In the genomic region with DNA sequence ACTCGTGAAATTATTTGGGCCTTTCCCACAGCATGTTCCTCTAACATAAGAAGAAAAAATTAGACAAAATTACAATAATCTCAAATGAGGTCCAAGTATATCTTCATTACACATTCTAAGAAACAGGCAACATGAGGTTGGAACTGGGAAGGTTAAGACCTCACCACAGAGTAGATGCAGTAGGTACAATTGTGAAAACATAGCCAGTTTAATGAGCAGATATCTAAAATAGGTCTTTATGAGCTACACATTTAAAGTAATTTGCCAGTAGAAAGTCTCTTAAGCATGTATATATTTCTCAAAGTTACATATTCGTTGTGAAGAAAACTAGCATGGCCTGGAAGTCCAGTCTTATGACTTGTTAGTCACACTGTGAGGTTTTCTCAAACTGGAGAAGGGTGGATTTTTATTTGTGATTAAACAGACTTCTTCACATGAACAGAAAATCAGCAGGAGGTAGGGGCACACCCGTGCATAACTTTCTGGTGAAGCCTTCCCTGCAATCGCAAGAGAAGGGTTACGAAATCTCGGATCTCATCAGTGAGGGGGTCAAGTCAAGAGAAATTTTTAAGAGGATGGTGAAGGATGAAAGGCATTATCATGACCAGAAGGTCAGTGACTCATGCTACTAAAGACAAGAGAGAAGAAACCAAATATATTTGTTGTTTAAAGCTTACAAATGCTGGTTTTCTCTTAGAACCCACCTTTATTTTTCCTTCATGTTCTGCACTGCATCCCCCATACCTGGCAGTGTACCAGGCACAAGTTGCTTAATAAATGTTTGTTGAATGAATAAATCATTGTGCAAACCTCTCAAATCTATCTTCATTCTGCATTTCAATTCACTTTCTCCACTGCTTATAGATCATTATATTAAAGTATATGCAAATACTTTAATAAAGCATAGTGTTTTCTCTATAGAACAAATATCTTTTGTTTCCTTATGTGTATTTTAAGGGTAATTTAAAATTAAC, we compare ENCODE assay signal across 13 cellular contexts. TPM values are rescaled to one million over a fixed set of nuclear protein-coding genes. Genes with fewer than 3 reads are reported as not detected.
A peak's percentile ranks its signal among the peaks of the same experiment; 100 is the strongest.
DNase-seq lines count a peak whose midpoint lies in the region; ATAC-seq and TF ChIP-seq lines count a peak whose summit lies in the region.
"Had no signal": no experiment of that assay in that cellular context is flagged by ENCODE, and none has a peak within 500 bp of the region (broad histone marks: within the 10 kb centered on the region; RNA-seq: fewer than 3 reads in every experiment).

No MANE protein-coding gene starts in this region.

- no peaks in the 10 kb centered on the region for H3K9me3 Mint-ChIP-seq in activated CD8-positive, alpha-beta T cell treated with anti-CD3 and anti-CD28 coated beads, Interleukin-2, amount 10 ng/mL, durations not matched to agents 7 days and 5 days (ENCODE audit: insufficient read depth)

- H3K4me1 ChIP-seq in osteoblast (ENCODE audit: insufficient read depth, low read length): peaks cover 24% of the 10 kb centered on the region

- no peak overlapping the region for H3K27ac Mint-ChIP-seq in activated CD8-positive, alpha-beta T cell treated with anti-CD3 and anti-CD28 coated beads, Interleukin-2, amount 10 ng/mL, durations not matched to agents 7 days and 5 days
- H3K27ac Mint-ChIP-seq: immature natural killer cell had no signal

- H3K36me3 Mint-ChIP-seq in activated CD8-positive, alpha-beta T cell treated with anti-CD3 and anti-CD28 coated beads, Interleukin-2, amount 10 ng/mL, durations not matched to agents 7 days and 5 days (ENCODE audit: low read depth): no peaks in the 10 kb centered on the region
- H3K36me3 Mint-ChIP-seq: immature natural killer cell had no signal

- H3K4me1 Mint-ChIP-seq in activated CD8-positive, alpha-beta T cell treated with anti-CD3 and anti-CD28 coated beads, Interleukin-2, amount 10 ng/mL, durations not matched to agents 7 days and 5 days (ENCODE audit: low read depth): peaks cover 7% of the 10 kb centered on the region

- no peak for TF ChIP-seq CTCF in osteoblast (IDR thresholded peaks at IDR 0.05; ENCODE audit: extremely low read depth, low read depth, low read length)

- H3K27me3 Mint-ChIP-seq in activated CD8-positive, alpha-beta T cell treated with anti-CD3 and anti-CD28 coated beads, Interleukin-2, amount 10 ng/mL, durations not matched to agents 7 days and 5 days (ENCODE audit: low read depth): peaks cover 34% of the 10 kb centered on the region

- H4K20me1 ChIP-seq in osteoblast (ENCODE audit: insufficient read depth, low read length): no peaks in the 10 kb centered on the region

- peak overlapping the region; percentile 23 for H2AFZ ChIP-seq in osteoblast (ENCODE audit: low read length)

- no peaks in the 10 kb centered on the region for H3K79me2 ChIP-seq in osteoblast (ENCODE audit: insufficient read depth, low read length)

- H3K4me3 ChIP-seq in osteoblast (ENCODE audit: insufficient read depth, low read length): no peak overlapping the region
- H3K4me3 ChIP-seq: thoracic aorta had no signal

- POLR2A ChIA-PET in activated CD8-positive, alpha-beta T cell treated with anti-CD3 and anti-CD28 coated beads, Interleukin-2, amount 10 ng/mL, durations not matched to agents 7 days and 5 days (lab: Charles Lee): interaction anchor here (0.6 kb wide), 1 partner anchor 108 kb away, joined by 4 read pairs; no protein-coding TSS in a partner anchor

- ATAC-seq in GM21528 (IDR thresholded peaks at IDR 0.05; ENCODE audit: low FRiP score, unreplicated experiment) (no peak), HG03095 (IDR thresholded peaks at IDR 0.05; ENCODE audit: unreplicated experiment) (no peak)
- no peak for ATAC-seq in activated CD8-positive, alpha-beta T cell treated with anti-CD3 and anti-CD28 coated beads, Interleukin-2, amount 10 ng/mL, durations not matched to agents 7 days and 5 days

- no peaks in the 10 kb centered on the region for H3K27me3 ChIP-seq in osteoblast (ENCODE audit: insufficient read depth, low read length)

- H3K4me3 Mint-ChIP-seq in activated CD8-positive, alpha-beta T cell treated with anti-CD3 and anti-CD28 coated beads, Interleukin-2, amount 10 ng/mL, durations not matched to agents 7 days and 5 days: no peak overlapping the region
- H3K4me3 Mint-ChIP-seq: immature natural killer cell had no signal

- CTCF ChIA-PET in activated CD8-positive, alpha-beta T cell treated with anti-CD3 and anti-CD28 coated beads, Interleukin-2, amount 10 ng/mL, durations not matched to agents 7 days and 5 days (lab: Charles Lee): interaction anchor here (2.0 kb wide), 1 partner anchor 10 kb away, joined by 4 read pairs; no protein-coding TSS in a partner anchor

- H3K36me3 ChIP-seq in osteoblast (ENCODE audit: insufficient read depth, low read length): no peaks in the 10 kb centered on the region
- H3K36me3 ChIP-seq: thoracic aorta had no signal

- peak overlapping the region; percentile 91 for H3K27ac ChIP-seq in osteoblast (ENCODE audit: low read depth, low read length)
- H3K27ac ChIP-seq: thoracic aorta had no signal

- H3K4me2 ChIP-seq in osteoblast (ENCODE audit: insufficient read depth, low read length): peak overlapping the region; percentile 7

- H3K9me3 ChIP-seq in osteoblast (ENCODE audit: low read depth, low read length): no peaks in the 10 kb centered on the region
- H3K9me3 ChIP-seq: thoracic aorta had no signal

- peak; percentile 95 for DNase-seq in EL
- peak; percentile 33 for DNase-seq in NOMO-1 treated with dmso at 0.1 percent for 144 hours (lab: John Stamatoyannopoulos, UW; ENCODE audit: unreplicated experiment)
- DNase-seq in dedifferentiated amniotic fluid mesenchymal stem cell (ENCODE audit: extremely low spot score): peak; percentile 28
- peak; percentile 87 for DNase-seq in osteoblast (ENCODE audit: insufficient read length, low spot score, missing footprints)
- DNase-seq in activated CD8-positive, alpha-beta T cell treated with anti-CD3 and anti-CD28 coated beads, Interleukin-2, amount 10 ng/mL, durations not matched to agents 7 days and 5 days: no peak
- no peak for DNase-seq in NCI-H1105 (lab: John Stamatoyannopoulos, UW)
- DNase-seq: effector CD8-positive, alpha-beta T cell; immature natural killer cell; NCI-H1694; stimulated activated CD4-positive, alpha-beta T cell treated with anti-CD3 and anti-CD28 coated beads, Interleukin-4, amount 100 ng/mL, for 24 hours had no signal

RNA-seq across cellular contexts. Expression of a gene that starts 5.1 kb away (rescaled TPM):
- total RNA-seq in osteoblast: 55.7 and 99.0 TPM in 2 replicates
- 1 to 10 TPM; 1.7 to 2.0 TPM for total RNA-seq in activated CD8-positive, alpha-beta T cell treated with anti-CD3 and anti-CD28 coated beads, Interleukin-2, amount 10 ng/mL, durations not matched to agents 7 days and 5 days

Comparison
In these comparisons a context has a peak if more than half of its experiments do, and no peak if none do; other contexts are left out.
1. DNase-seq: peak in EL (single experiment), NOMO-1 treated with dmso at 0.1 percent for 144 hours (single experiment), dedifferentiated amniotic fluid mesenchymal stem cell (single experiment) and osteoblast (single experiment); none in activated CD8-positive, alpha-beta T cell treated with anti-CD3 and anti-CD28 coated beads, Interleukin-2, amount 10 ng/mL, durations not matched to agents 7 days and 5 days (single experiment) and NCI-H1105 (single experiment).
2. RNA of a gene that starts 5.1 kb away (total RNA-seq): 55.7 to 99.0 TPM in osteoblast; 1.7 to 2.0 TPM in activated CD8-positive, alpha-beta T cell treated with anti-CD3 and anti-CD28 coated beads, Interleukin-2, amount 10 ng/mL, durations not matched to agents 7 days and 5 days; every median in the first group is over 10 times any median in the second.